Comparison of ENCODE assay signal across 7 cellular contexts in genomic region chr19:2493448-2493847, GRCh38. TPM values are rescaled to one million over a fixed set of nuclear protein-coding genes. Genes with fewer than 3 reads are reported as not detected.
DNase-seq lines count a peak whose midpoint lies in the region; ATAC-seq and TF ChIP-seq lines count a peak whose summit lies in the region.
"Not testable (repeated sequence)": the region's sequence is repeated elsewhere in the genome, so short reads cannot be mapped to it uniquely, and the experiment has no call there.

No MANE protein-coding gene starts in this region.

- TF ChIP-seq RAD21 in SK-N-SH (IDR thresholded peaks at IDR 0.05; ENCODE audit: low read length) = not testable (repeated sequence)

- H3K4me2 ChIP-seq in SK-N-SH = peak overlapping the region; percentile 99
- H3K4me2 ChIP-seq in parathyroid adenoma (ENCODE audit: low read length) = not testable (repeated sequence)

- peak overlapping the region; percentile 77 for H3K4me3 Mint-ChIP-seq in CD8-positive, alpha-beta T cell
- H3K4me3 Mint-ChIP-seq in HFFc6 = peak overlapping the region; percentile 83
- peak overlapping the region in 6 of 8 donors; percentile 35 to 89 (median 77) for H3K4me3 Mint-ChIP-seq in naive B cell

- not testable (repeated sequence) for H3K36me3 ChIP-seq in CD8-positive, alpha-beta T cell (ENCODE audit: insufficient read depth, low read length); SK-N-SH (replicated peaks in 1 of 2; ENCODE audit: control insufficient read depth in 1 of 2, insufficient read depth in 2 of 2, low read length in 1 of 2); adipocyte (ENCODE audit: control insufficient read depth, insufficient read depth, low read length, severe bottlenecking); esophagus muscularis mucosa; parathyroid adenoma (ENCODE audit: control insufficient read depth, insufficient read depth, low read length)

- peaks cover 26% of the 10 kb centered on the region for H3K27me3 Mint-ChIP-seq in CD8-positive, alpha-beta T cell (ENCODE audit: low read depth)
- not testable (repeated sequence) for H3K27me3 Mint-ChIP-seq in HFFc6 (ENCODE audit: insufficient read depth)
- H3K27me3 Mint-ChIP-seq in naive B cell = peaks cover 15 to 47% (median 26%) of the 10 kb centered on the region in 3 donors

- not testable (repeated sequence) for H4K20me1 ChIP-seq in SK-N-SH (ENCODE audit: insufficient read depth)

- TF ChIP-seq EP300 in SK-N-SH (IDR thresholded peaks at IDR 0.05; ENCODE audit: borderline replicate concordance in 1 of 2, low read depth in 1 of 2, low read length in 1 of 2); esophagus muscularis mucosa (IDR thresholded peaks at IDR 0.05): not testable (repeated sequence)

- not testable (repeated sequence) for H3K27ac Mint-ChIP-seq in CD8-positive, alpha-beta T cell
- H3K27ac Mint-ChIP-seq in HFFc6 (peak overlapping the region; percentile 79), naive B cell (peak overlapping the region in 3 of 6 donors; percentile 44 to 75 (median 69))

- not testable (repeated sequence) for H3K36me3 Mint-ChIP-seq in CD8-positive, alpha-beta T cell; HFFc6 (ENCODE audit: low read depth); naive B cell

- not testable (repeated sequence) for H3K9me3 ChIP-seq in CD8-positive, alpha-beta T cell (ENCODE audit: low read length); SK-N-SH; adipocyte (ENCODE audit: control insufficient read depth, low read length); esophagus muscularis mucosa; parathyroid adenoma (ENCODE audit: control insufficient read depth, low read length)

- not testable (repeated sequence) for ATAC-seq in CD8-positive, alpha-beta T cell; naive B cell (ENCODE audit: low read depth in 2 of 2)

- WGBS in SK-N-SH (ENCODE audit: low lambda C conversion rate) = 76% methylated on average over 14 of the region's 14 CpGs
- 91% methylated on average over 14 of the region's 14 CpGs for WGBS in esophagus muscularis mucosa

- peaks cover 13% of the 10 kb centered on the region for H3K27me3 ChIP-seq in CD8-positive, alpha-beta T cell (ENCODE audit: insufficient read depth, low read length)
- H3K27me3 ChIP-seq in SK-N-SH (ENCODE audit: insufficient read depth); adipocyte (replicated peaks; ENCODE audit: control insufficient read depth, insufficient read depth, low read length); esophagus muscularis mucosa; parathyroid adenoma (ENCODE audit: control insufficient read depth, insufficient read depth, low read length): not testable (repeated sequence)

- not testable (repeated sequence) for TF ChIP-seq CTCF in CD8-positive, alpha-beta T cell (IDR thresholded peaks at IDR 0.05); HFFc6 (IDR thresholded peaks at IDR 0.05); SK-N-SH (IDR thresholded peaks at IDR 0.05); esophagus muscularis mucosa (IDR thresholded peaks at IDR 0.05); parathyroid adenoma (IDR thresholded peaks at IDR 0.05)

- H2AFZ ChIP-seq in SK-N-SH (ENCODE audit: low read depth); parathyroid adenoma: not testable (repeated sequence)

- intact Hi-C loops in CD8-positive, alpha-beta T cell (cut with DNase I, micrococcal nuclease); esophagus muscularis mucosa (cut with DNase I): not testable (repeated sequence)

- not testable (repeated sequence) for H3K9me3 Mint-ChIP-seq in CD8-positive, alpha-beta T cell; HFFc6; naive B cell

- DNase-seq in CD8-positive, alpha-beta T cell; HFFc6; SK-N-SH; adipocyte (ENCODE audit: low read depth); esophagus muscularis mucosa (ENCODE audit: extremely low spot score); naive B cell: not testable (repeated sequence)

- not testable (repeated sequence) for H3K9ac ChIP-seq in SK-N-SH, parathyroid adenoma
- peak overlapping the region; percentile 86 for H3K9ac ChIP-seq in adipocyte (ENCODE audit: low read length)

- peaks cover 27% of the 10 kb centered on the region for H3K4me1 ChIP-seq in CD8-positive, alpha-beta T cell (ENCODE audit: insufficient read depth, low read length)
- H3K4me1 ChIP-seq in SK-N-SH (ENCODE audit: control insufficient read depth in 1 of 2, insufficient read depth in 2 of 2, low read depth in 1 of 2, low read length in 1 of 2) (peaks cover 18 to 22% of the 10 kb centered on the region in 2 experiments; a peak in 3 of 4 replicates), adipocyte (ENCODE audit: control insufficient read depth, insufficient read depth, low read length) (peaks cover 34% of the 10 kb centered on the region), esophagus muscularis mucosa (peaks cover 50 to 67% (median 63%) of the 10 kb centered on the region in 4 donors), parathyroid adenoma (peaks cover 38% of the 10 kb centered on the region)

- not testable (repeated sequence) for H3K79me2 ChIP-seq in SK-N-SH (ENCODE audit: insufficient read depth); parathyroid adenoma

- POLR2A ChIA-PET in CD8-positive, alpha-beta T cell (lab: Charles Lee) = interaction anchor here (1.9 kb wide), 1 partner anchor 17 kb away, joined by 11 read pairs; the partner anchor contains the start of gene GADD45B
- POLR2A ChIA-PET in SK-N-SH (lab: Yijun Ruan, JAX) = not testable (repeated sequence)

- not testable (repeated sequence) for TF ChIP-seq POLR2A in esophagus muscularis mucosa (IDR thresholded peaks at IDR 0.05; ENCODE audit: low read depth)

- H3K9me2 ChIP-seq in SK-N-SH = not testable (repeated sequence)

- peaks cover 50% of the 10 kb centered on the region for H3F3A ChIP-seq in SK-N-SH (replicated peaks; ENCODE audit: insufficient read depth)

- not testable (repeated sequence) for H3K27ac ChIP-seq in CD8-positive, alpha-beta T cell (ENCODE audit: low read depth, low read length)
- H3K27ac ChIP-seq in SK-N-SH (ENCODE audit: low read depth in 2 of 2, low read length in 1 of 2) (peak overlapping the region in 1 of 2 experiments; percentile 86; a peak in 2 of 4 replicates), esophagus muscularis mucosa (replicated peaks in 1 of 4) (peak overlapping the region; percentile 87 to 89 (median 88)), parathyroid adenoma (peak overlapping the region; percentile 100)

- H3K4me3 ChIP-seq in CD8-positive, alpha-beta T cell (ENCODE audit: low read depth, low read length); SK-N-SH (ENCODE audit: low read depth in 2 of 2, low read length in 1 of 2); esophagus muscularis mucosa; parathyroid adenoma (ENCODE audit: low read depth, low read length): not testable (repeated sequence)
- H3K4me3 ChIP-seq in adipocyte (ENCODE audit: low read length) = peak overlapping the region; percentile 78

- CTCF ChIA-PET in CD8-positive, alpha-beta T cell (lab: Charles Lee) = interaction anchor here (1.1 to 1.4 kb wide), 2 partner anchors 15 to 17 kb away, joined by 3 to 5 read pairs; partner anchors contain the start of gene GADD45B
- CTCF ChIA-PET in SK-N-SH (lab: Yijun Ruan, JAX) = interaction anchor here (0.6 to 2.3 kb wide), 6 partner anchors 16 to 118 kb away, joined by 3 to 11 read pairs (median 4); no protein-coding TSS in a partner anchor

- peaks cover 40% of the 10 kb centered on the region for H3K4me1 Mint-ChIP-seq in CD8-positive, alpha-beta T cell (ENCODE audit: low read depth)
- H3K4me1 Mint-ChIP-seq in HFFc6 (ENCODE audit: low read depth) (peaks cover 56% of the 10 kb centered on the region), naive B cell (peaks cover 33 to 44% (median 37%) of the 10 kb centered on the region in 3 donors)

RNA-seq across cellular contexts. Expression of gene GADD45B, which starts 17.5 kb away (rescaled TPM):
- total RNA-seq in CD8-positive, alpha-beta T cell = 100 to 1,000 TPM; 441 to 446 TPM
- total RNA-seq in HFFc6 (2021; fragmentation: NEBNext Ultra II Directional; extraction: Animal tissue kit (Norgen Biotek cat#: 25700)) = 10 to 100 TPM; 35.5 to 55.7 (median 39.1) TPM
- polyA plus RNA-seq in SK-N-SH (2012; rRNA removed) (54.0 and 67.6 TPM in 2 replicates), naive B cell (ENCODE audit: low read depth in 6 of 6) (100 to 1,000 TPM in 3 of 6 donors, 10 to 100 TPM in 3; 40.2 to 177 (median 125) TPM)
- 29.6 and 31.6 TPM in 2 replicates for polyA plus RNA-seq in SK-N-SH (2012; cell fraction: cytosol; rRNA removed)
- polyA plus RNA-seq in SK-N-SH (2012; cell fraction: nucleus; rRNA removed) = 134 and 135 TPM in 2 replicates
- total RNA-seq in esophagus muscularis mucosa = 100 to 1,000 TPM in 1 of 4 donors, 10 to 100 TPM in 3; 56.5 to 793 (median 90.5) TPM

RNA-seq across cellular contexts. Expression of gene LMNB2, which starts 36.7 kb away (rescaled TPM):
- 10 to 100 TPM; 13.5 to 15.9 TPM for total RNA-seq in CD8-positive, alpha-beta T cell
- total RNA-seq in HFFc6 (2021; fragmentation: NEBNext Ultra II Directional; extraction: Animal tissue kit (Norgen Biotek cat#: 25700)) = 100 to 1,000 TPM in 5 of 6 experiments, 10 to 100 TPM in 1; 77.6 to 131 (median 121) TPM
- polyA plus RNA-seq in SK-N-SH (2012; rRNA removed) (106 and 116 TPM in 2 replicates), naive B cell (ENCODE audit: low read depth in 6 of 6) (1 to 10 TPM; 3.2 to 5.4 (median 4.5) TPM)
- 56.9 and 85.5 TPM in 2 replicates for polyA plus RNA-seq in SK-N-SH (2012; cell fraction: cytosol; rRNA removed)
- polyA plus RNA-seq in SK-N-SH (2012; cell fraction: nucleus; rRNA removed) = 122 and 126 TPM in 2 replicates
- total RNA-seq in esophagus muscularis mucosa = 10 to 100 TPM; 13.3 to 30.8 (median 19.3) TPM
